8 cellular contexts compared by ENCODE assay signal in genomic region chr15:98651581-98652220, GRCh38. TPM values are rescaled to one million over a fixed set of nuclear protein-coding genes. Genes with fewer than 3 reads are reported as not detected.
DNase-seq lines count a peak whose midpoint lies in the region; ATAC-seq and TF ChIP-seq lines count a peak whose summit lies in the region.

No MANE protein-coding gene starts in this region.

- ATAC-seq in HG03159 (IDR thresholded peaks at IDR 0.05; ENCODE audit: unreplicated experiment): no peak

- no peak for DNase-seq in H7
- peak; percentile 18 for DNase-seq in WERI-Rb-1
- DNase-seq in fibroblast of the aortic adventitia (ENCODE audit: low read depth): peak; percentile 64
- no peak for DNase-seq in skeletal muscle cell (ENCODE audit: low read depth)
- DNase-seq in AG20443 (ENCODE audit: low spot score): no peak
- no peak for DNase-seq in DMS53 treated with DMSO at 0.1 percent for 48 hours (lab: John Stamatoyannopoulos, UW; ENCODE audit: unreplicated experiment)
- no peak for DNase-seq in activated effector memory CD4-positive, alpha-beta T cell treated with Interleukin-2 at 50 U/mL for 16 hours

- H3K36me3 ChIP-seq in H7 (replicated peaks; ENCODE audit: control insufficient read depth, insufficient read depth, low read length) (no peaks in the 10 kb centered on the region), WERI-Rb-1 (no peaks in the 10 kb centered on the region)

- no peaks in the 10 kb centered on the region for H3K27me3 ChIP-seq in H7 (ENCODE audit: control insufficient read depth, insufficient read depth, low read length)
- H3K27me3 ChIP-seq in WERI-Rb-1 (ENCODE audit: insufficient read depth, low read depth, severe bottlenecking): peaks cover 3% of the 10 kb centered on the region

- H3K4me3 ChIP-seq in H7 (ENCODE audit: insufficient read depth, low read depth, low read length) (peak overlapping the region; percentile 98), WERI-Rb-1 (ENCODE audit: low read depth, low read length) (no peak overlapping the region), fibroblast of the aortic adventitia (ENCODE audit: low read depth, low read length) (peak overlapping the region; percentile 87), skeletal muscle cell (ENCODE audit: low read depth, low read length) (peak overlapping the region; percentile 89)

- no peak for TF ChIP-seq CTCF in WERI-Rb-1 (IDR thresholded peaks at IDR 0.05; ENCODE audit: low read depth, low read length)
- no peak for TF ChIP-seq CTCF in fibroblast of the aortic adventitia (IDR thresholded peaks at IDR 0.05; ENCODE audit: insufficient read depth, low read length)

- H3K9me3 ChIP-seq in WERI-Rb-1 (ENCODE audit: severe bottlenecking): no peaks in the 10 kb centered on the region

- H3K27ac ChIP-seq in WERI-Rb-1: no peak overlapping the region

RNA-seq across cellular contexts. Expression of gene IGF1R, which starts 3.4 kb away (rescaled TPM):
- 33.0 and 50.2 TPM in 2 replicates for total RNA-seq in H7 (2014; rRNA removed; shearing (Covaris generic))
- total RNA-seq in fibroblast of the aortic adventitia (ENCODE audit: low replicate concordance): 13.2 and 45.6 TPM in 2 replicates

Comparison
In these comparisons a context has a peak if more than half of its experiments do, and no peak if none do; other contexts are left out.
1. DNase-seq: peak in WERI-Rb-1 (single experiment) and fibroblast of the aortic adventitia (single experiment); none in H7 (single experiment), skeletal muscle cell (single experiment), AG20443 (single experiment), DMS53 treated with DMSO at 0.1 percent for 48 hours (single experiment) and activated effector memory CD4-positive, alpha-beta T cell treated with Interleukin-2 at 50 U/mL for 16 hours (single experiment).